10 cellular contexts compared by ENCODE assay signal in the genomic region with DNA sequence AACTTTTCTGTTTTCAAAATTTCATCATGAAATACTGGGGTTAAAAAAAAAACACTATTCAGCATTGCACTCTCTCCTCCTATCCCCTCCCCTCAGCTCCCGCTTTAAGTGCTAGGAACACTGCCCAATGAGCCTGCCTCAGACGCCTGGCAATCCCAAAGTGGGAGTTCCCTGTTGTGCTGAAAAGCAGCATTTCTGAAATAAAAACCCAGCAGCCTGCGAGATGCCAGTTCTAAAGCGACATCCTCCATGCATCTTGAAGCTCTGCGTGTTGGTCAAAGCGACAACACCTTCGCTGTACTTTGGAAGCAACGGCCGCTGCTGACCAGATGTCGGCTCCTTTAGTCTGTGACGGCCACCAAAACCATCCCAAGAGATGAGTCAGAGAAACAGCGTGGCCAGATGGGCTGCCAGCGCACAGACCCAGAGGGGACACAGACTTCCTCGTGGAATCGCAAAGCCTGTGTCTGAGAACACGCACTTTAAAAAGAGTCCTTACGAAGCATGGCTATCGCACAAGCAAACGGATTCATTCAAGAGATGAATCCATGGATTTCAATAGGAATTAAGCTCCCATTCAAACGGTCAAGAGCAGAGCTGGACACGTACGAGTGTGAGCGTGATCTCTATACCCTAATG. TPM values are rescaled to one million over a fixed set of nuclear protein-coding genes. Genes with fewer than 3 reads are reported as not detected.
DNase-seq lines count a peak whose midpoint lies in the region; ATAC-seq and TF ChIP-seq lines count a peak whose summit lies in the region.
"Had no signal": no experiment of that assay in that cellular context is flagged by ENCODE, and none has a peak within 500 bp of the region (broad histone marks: within the 10 kb centered on the region; RNA-seq: fewer than 3 reads in every experiment).

No MANE protein-coding gene starts in this region.

- peak; percentile 67 for DNase-seq in BE2C
- peak; percentile 76 for DNase-seq in fibroblast of villous mesenchyme (ENCODE audit: low read depth)
- DNase-seq in posterior cingulate gyrus, result peak in 9 of 10 donors; percentile 33 to 94 (median 60)
- no peak for DNase-seq in T-helper 1 cell
- no peak for DNase-seq in amniotic stem cell (lab: John Stamatoyannopoulos, UW)
- no peak for DNase-seq in upper lobe of right lung
- no peak for DNase-seq in body of pancreas
- DNase-seq: GF-D8 had no signal

- H3K4me1 ChIP-seq in BE2C (peaks cover 10% of the 10 kb centered on the region), upper lobe of right lung (peaks cover under 1% of the 10 kb centered on the region), body of pancreas (no peaks in the 10 kb centered on the region)

- H3K36me3 ChIP-seq in BE2C (peaks cover 6% of the 10 kb centered on the region), upper lobe of right lung (peaks cover 21% of the 10 kb centered on the region), body of pancreas (replicated peaks in 1 of 2; ENCODE audit: insufficient read depth in 1 of 2, low read depth in 2 of 2) (no peaks in the 10 kb centered on the region)

- ATAC-seq in SK-N-SH treated with all-trans-retinoic acid at 6 μM for 48 hours (peak; percentile 77), upper lobe of right lung (no peak), body of pancreas (no peak)

- H3K4me3 ChIP-seq in BE2C (ENCODE audit: low read depth, low read length) (peak overlapping the region; percentile 19; the same call in 1 of the 2 replicates), fibroblast of villous mesenchyme (ENCODE audit: low read depth, low read length) (peak overlapping the region; percentile 34), upper lobe of right lung (no peak overlapping the region), body of pancreas (no peak overlapping the region)

- H3K9me3 ChIP-seq in BE2C (no peaks in the 10 kb centered on the region), upper lobe of right lung (no peaks in the 10 kb centered on the region), body of pancreas (no peaks in the 10 kb centered on the region)

- intact Hi-C loops in posterior cingulate gyrus (cut with DNase I) (no loop called here), upper lobe of right lung (cut with DNase I) (no loop called here), body of pancreas (cut with DNase I) (no loop called here)

- H3K27ac ChIP-seq in upper lobe of right lung (no peak overlapping the region), body of pancreas (no peak overlapping the region)
- H3K27ac ChIP-seq: HL-60 had no signal

- TF ChIP-seq POLR2A in body of pancreas (IDR thresholded peaks at IDR 0.05), result no peak

- H3K27me3 ChIP-seq in BE2C (no peaks in the 10 kb centered on the region), upper lobe of right lung (no peaks in the 10 kb centered on the region), body of pancreas (no peaks in the 10 kb centered on the region)

- WGBS in body of pancreas, 2 donors, result 81 to 92% methylated on average over 17 to 23 of the region's 23 CpGs

- no peak for TF ChIP-seq CTCF in BE2C (IDR thresholded peaks at IDR 0.05; ENCODE audit: low read depth, low read length)
- no peak for TF ChIP-seq CTCF in fibroblast of villous mesenchyme (IDR thresholded peaks at IDR 0.05; ENCODE audit: insufficient read depth, low read depth, low read length)
- no peak for TF ChIP-seq CTCF in upper lobe of right lung (IDR thresholded peaks at IDR 0.05)
- TF ChIP-seq CTCF in body of pancreas (IDR thresholded peaks at IDR 0.05), result no peak

TF ChIP-seq in SK-N-SH treated with all-trans-retinoic acid at 6 μM for 48 hours, 23 proteins besides CTCF, POLR2A, EP300 and RAD21:
- peak; percentile 84 for TF ChIP-seq TCF4 (CRISPR knock-in tag; IDR thresholded peaks at IDR 0.05; ENCODE audit: borderline replicate concordance)
- no peak for TF ChIP-seq RARB (CRISPR knock-in tag; IDR thresholded peaks at IDR 0.05)
- no peak for TF ChIP-seq ZNF565 (CRISPR knock-in tag; conservative IDR thresholded peaks at IDR 0.05; ENCODE audit: low read depth)

RNA-seq across cellular contexts. Expression of gene FBXO31, which starts 32.8 kb away (rescaled TPM):
- 36.7 TPM for polyA plus RNA-seq in BE2C (2012; ENCODE audit: insufficient read depth, insufficient read length, low read depth)
- total RNA-seq in fibroblast of villous mesenchyme (25.9 and 26.7 TPM in 2 replicates), upper lobe of right lung (29.9 TPM), body of pancreas (10 to 100 TPM; 35.5 to 46.8 TPM)

RNA-seq across cellular contexts. Expression of gene C16orf95, which starts 33.6 kb away (rescaled TPM):
- polyA plus RNA-seq in BE2C (2012; ENCODE audit: insufficient read depth, insufficient read length, low read depth), result 3.1 TPM
- total RNA-seq in fibroblast of villous mesenchyme (4.2 and 4.7 TPM in 2 replicates), upper lobe of right lung (3.0 TPM), body of pancreas (1 to 10 TPM; 1.3 to 2.0 TPM)

RNA-seq across cellular contexts. Expression of gene MAP1LC3B, which starts 41.3 kb away (rescaled TPM):
- 64.2 TPM for polyA plus RNA-seq in BE2C (2012; ENCODE audit: insufficient read depth, insufficient read length, low read depth)
- total RNA-seq in fibroblast of villous mesenchyme (25.1 and 36.3 TPM in 2 replicates), upper lobe of right lung (70.4 TPM), body of pancreas (10 to 100 TPM; 18.5 to 22.8 TPM)

Comparison
In these comparisons a context has a peak if more than half of its experiments do, and no peak if none do; other contexts are left out.
1. DNase-seq: peak in BE2C (single experiment), fibroblast of villous mesenchyme (single experiment) and posterior cingulate gyrus (9 of 10); none in T-helper 1 cell (0 of 5), amniotic stem cell (single experiment), upper lobe of right lung (single experiment) and body of pancreas (0 of 4).
2. H3K4me3 ChIP-seq: peak in BE2C (single experiment) and fibroblast of villous mesenchyme (single experiment); none in upper lobe of right lung (single experiment) and body of pancreas (0 of 2).